30 cellular contexts compared by ENCODE assay signal in the genomic region with DNA sequence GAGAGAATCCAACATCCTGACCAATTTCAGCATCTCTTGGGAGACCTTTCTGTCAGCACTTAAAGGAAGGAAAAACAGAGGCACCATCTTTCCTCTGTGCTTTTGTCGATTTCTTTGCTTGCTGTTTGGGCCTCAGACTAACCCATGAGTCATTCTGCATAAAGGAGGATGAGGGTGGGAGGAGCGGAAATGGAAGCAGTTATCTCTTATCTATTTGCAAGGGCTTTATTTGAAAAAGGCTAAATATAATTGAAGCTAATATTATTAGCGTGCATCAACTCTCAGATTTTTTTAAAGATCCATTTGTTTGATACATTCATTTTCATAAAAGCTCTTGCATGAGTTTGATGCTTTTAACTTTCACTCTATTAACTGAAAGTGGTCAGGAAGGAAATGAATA.
DNase-seq lines count a peak whose midpoint lies in the region; ATAC-seq, FAIRE-seq and TF ChIP-seq lines count a peak whose summit lies in the region.
"Had no signal": no experiment of that assay in that cellular context is flagged by ENCODE, and none has a peak within 500 bp of the region (broad histone marks: within the 10 kb centered on the region; RNA-seq: fewer than 3 reads in every experiment).

No MANE protein-coding gene starts in this region.

- TF ChIP-seq CTCF in SK-N-SH (IDR thresholded peaks at IDR 0.05) (no peak), fibroblast of mammary gland (conservative IDR thresholded peaks at IDR 0.05; ENCODE audit: control insufficient read depth, insufficient read depth, low read depth, low read length) (no peak)

- ATAC-seq in activated CD4-positive, alpha-beta T cell treated with anti-CD3 and anti-CD28 coated beads for 36 hours = no peak
- ATAC-seq: activated CD8-positive, alpha-beta T cell treated with anti-CD3 and anti-CD28 coated beads, Interleukin-2, amount 10 ng/mL, durations not matched to agents 7 days and 5 days; left cardiac atrium; upper lobe of right lung had no signal

- peaks cover 7% of the 10 kb centered on the region for H3K9me3 Mint-ChIP-seq in activated CD4-positive, alpha-beta T cell treated with anti-CD3 and anti-CD28 coated beads for 36 hours (ENCODE audit: low read depth)
- H3K9me3 Mint-ChIP-seq: activated naive CD4-positive, alpha-beta T cell treated with anti-CD3 and anti-CD28 coated beads, Interleukin-2, amount 10 ng/mL, durations not matched to agents 7 days and 5 days; T-helper 1 cell treated with Interleukin-12 subunit alpha and Interleukin-12 subunit beta and Interleukin-4 antibody, amounts not matched to agents 30 μg/mL and 1 μg/mL, for 36 hours had no signal

- H3K4me3 ChIP-seq in H7 (ENCODE audit: insufficient read depth, low read depth, low read length) (no peak overlapping the region), SK-N-SH (ENCODE audit: low read depth in 2 of 2, low read length in 1 of 2) (no peak overlapping the region), fibroblast of mammary gland (ENCODE audit: control insufficient read depth, low read depth, low read length) (no peak overlapping the region)
- H3K4me3 ChIP-seq: adrenal gland, lung, SK-N-MC, skin epidermis, upper lobe of right lung had no signal

- TF ChIP-seq EP300 in SK-N-SH (IDR thresholded peaks at IDR 0.05; ENCODE audit: borderline replicate concordance in 1 of 2, low read depth in 1 of 2, low read length in 1 of 2) = peak; percentile 62 to 96; a peak in 3 of 4 replicates

- H3K27me3 Mint-ChIP-seq in activated CD4-positive, alpha-beta T cell treated with anti-CD3 and anti-CD28 coated beads for 36 hours = peaks cover 6% of the 10 kb centered on the region
- H3K27me3 Mint-ChIP-seq: activated naive CD4-positive, alpha-beta T cell treated with anti-CD3 and anti-CD28 coated beads, Interleukin-2, amount 10 ng/mL, durations not matched to agents 7 days and 5 days had no signal

- no peaks in the 10 kb centered on the region for H3K4me1 Mint-ChIP-seq in activated CD4-positive, alpha-beta T cell treated with anti-CD3 and anti-CD28 coated beads for 36 hours
- H3K4me1 Mint-ChIP-seq: activated naive CD4-positive, alpha-beta T cell treated with anti-CD3 and anti-CD28 coated beads, Interleukin-2, amount 10 ng/mL, durations not matched to agents 7 days and 5 days; immature natural killer cell; nephron had no signal

- no peak overlapping the region for H3K4me3 Mint-ChIP-seq in activated CD4-positive, alpha-beta T cell treated with anti-CD3 and anti-CD28 coated beads for 36 hours
- H3K4me3 Mint-ChIP-seq: activated CD8-positive, alpha-beta T cell treated with anti-CD3 and anti-CD28 coated beads, Interleukin-2, amount 10 ng/mL, durations not matched to agents 7 days and 5 days; activated naive CD4-positive, alpha-beta T cell treated with anti-CD3 and anti-CD28 coated beads, Interleukin-2, amount 10 ng/mL, durations not matched to agents 7 days and 5 days; brain; H9; immature natural killer cell; nephron; T-helper 1 cell treated with Interleukin-12 subunit alpha and Interleukin-12 subunit beta and Interleukin-4 antibody, amounts not matched to agents 30 μg/mL and 1 μg/mL, for 36 hours had no signal

- H3K4me1 ChIP-seq in SK-N-SH (ENCODE audit: control insufficient read depth in 1 of 2, insufficient read depth in 2 of 2, low read depth in 1 of 2, low read length in 1 of 2) = peaks cover 8 to 12% of the 10 kb centered on the region in 2 experiments; a peak in 3 of 4 replicates
- H3K4me1 ChIP-seq: adrenal gland, upper lobe of right lung had no signal

- H2AFZ ChIP-seq in SK-N-SH (ENCODE audit: low read depth) = peak overlapping the region; percentile 76

- H3K36me3 ChIP-seq in H7 (replicated peaks; ENCODE audit: control insufficient read depth, insufficient read depth, low read length) (no peaks in the 10 kb centered on the region), SK-N-SH (replicated peaks in 1 of 2; ENCODE audit: control insufficient read depth in 1 of 2, insufficient read depth in 2 of 2, low read length in 1 of 2) (no peaks in the 10 kb centered on the region)
- H3K36me3 ChIP-seq: adrenal gland, upper lobe of right lung had no signal

- H3F3A ChIP-seq in SK-N-SH (replicated peaks; ENCODE audit: insufficient read depth) = no peaks in the 10 kb centered on the region

- H3K27me3 ChIP-seq in H7 (ENCODE audit: control insufficient read depth, insufficient read depth, low read length) = no peaks in the 10 kb centered on the region
- no peaks in the 10 kb centered on the region for H3K27me3 ChIP-seq in SK-N-SH (ENCODE audit: insufficient read depth)
- H3K27me3 ChIP-seq: adrenal gland, upper lobe of right lung had no signal

- H3K27ac ChIP-seq in SK-N-SH (ENCODE audit: low read depth in 2 of 2, low read length in 1 of 2) = peak overlapping the region; percentile 40 to 99; a peak in 3 of 4 replicates
- H3K27ac ChIP-seq: adrenal gland, SK-N-MC, skin epidermis, upper lobe of right lung had no signal

- intact Hi-C loops in activated CD4-positive, alpha-beta T cell treated with anti-CD3 and anti-CD28 coated beads for 36 hours (cut with DNase I, micrococcal nuclease) = no loop called here

- DNase-seq in A172 (ENCODE audit: low spot score) = peak; percentile 64
- peak; percentile 25 for DNase-seq in H7
- DNase-seq in SK-N-SH = peak; percentile 69
- peak; percentile 6 for DNase-seq in fibroblast of mammary gland (ENCODE audit: low read depth)
- DNase-seq in HCEC 1CT = no peak
- DNase-seq in activated CD4-positive, alpha-beta T cell treated with anti-CD3 and anti-CD28 coated beads for 36 hours = no peak
- no peak for DNase-seq in RCC 7860 (ENCODE audit: low spot score)
- DNase-seq in stimulated activated CD4-positive, alpha-beta T cell treated with anti-CD3 and anti-CD28 coated beads, Interleukin-4, amount 100 ng/mL, for 4 hours = no peak
- DNase-seq: 8988T; activated CD8-positive, alpha-beta T cell treated with anti-CD3 and anti-CD28 coated beads, Interleukin-2, amount 10 ng/mL, durations not matched to agents 7 days and 5 days; activated naive CD4-positive, alpha-beta T cell treated with anti-CD3 and anti-CD28 coated beads, Interleukin-2, amount 10 ng/mL, durations not matched to agents 7 days and 5 days; adrenal gland; Calu3; DMS79; H9; hippocampal formation; immature natural killer cell; IMR-90; left cardiac atrium; NCI-H1048; NCI-H1694 treated with DMSO at 0.1 percent for 48 hours; NCI-H446 treated with DMSO at 0.1 percent for 48 hours; stimulated activated naive CD4-positive, alpha-beta T cell; upper lobe of right lung had no signal

- no peaks in the 10 kb centered on the region for H3K9me2 ChIP-seq in SK-N-SH

- H3K4me2 ChIP-seq in SK-N-SH = peak overlapping the region; percentile 32; the same call in 1 of the 2 replicates

- no peak overlapping the region for H3K27ac Mint-ChIP-seq in activated CD4-positive, alpha-beta T cell treated with anti-CD3 and anti-CD28 coated beads for 36 hours
- H3K27ac Mint-ChIP-seq: activated CD8-positive, alpha-beta T cell treated with anti-CD3 and anti-CD28 coated beads, Interleukin-2, amount 10 ng/mL, durations not matched to agents 7 days and 5 days; activated naive CD4-positive, alpha-beta T cell treated with anti-CD3 and anti-CD28 coated beads, Interleukin-2, amount 10 ng/mL, durations not matched to agents 7 days and 5 days; H9; immature natural killer cell; nephron; T-helper 1 cell treated with Interleukin-12 subunit alpha and Interleukin-12 subunit beta and Interleukin-4 antibody, amounts not matched to agents 30 μg/mL and 1 μg/mL, for 36 hours had no signal

- H4K20me1 ChIP-seq in SK-N-SH (ENCODE audit: insufficient read depth) = no peaks in the 10 kb centered on the region

- POLR2A ChIA-PET in SK-N-SH (lab: Yijun Ruan, JAX) = interaction anchor here (0.8 kb wide), 1 partner anchor 26 kb away, joined by 3 read pairs; no protein-coding TSS in a partner anchor
- POLR2A ChIA-PET in activated CD4-positive, alpha-beta T cell treated with anti-CD3 and anti-CD28 coated beads for 36 hours (lab: Charles Lee) = no interaction called here

- no peak for FAIRE-seq in RCC 7860 (lab: Jason Lieb, UNC)

- H3K36me3 Mint-ChIP-seq in activated CD4-positive, alpha-beta T cell treated with anti-CD3 and anti-CD28 coated beads for 36 hours (ENCODE audit: low read depth) = no peaks in the 10 kb centered on the region
- H3K36me3 Mint-ChIP-seq: activated naive CD4-positive, alpha-beta T cell treated with anti-CD3 and anti-CD28 coated beads, Interleukin-2, amount 10 ng/mL, durations not matched to agents 7 days and 5 days; brain; immature natural killer cell had no signal

- H3K9ac ChIP-seq in SK-N-SH = no peak overlapping the region; the same call in 1 of the 2 replicates

- peak; percentile 35 for TF ChIP-seq RAD21 in SK-N-SH (IDR thresholded peaks at IDR 0.05; ENCODE audit: low read length)

- 8% methylated on average over 3 of the region's 3 CpGs for WGBS in SK-N-SH (ENCODE audit: low lambda C conversion rate)

- no peaks in the 10 kb centered on the region for H3K9me3 ChIP-seq in SK-N-SH
- H3K9me3 ChIP-seq: adrenal gland, upper lobe of right lung had no signal

- CTCF ChIA-PET in SK-N-SH (lab: Yijun Ruan, JAX) = interaction anchor here (0.8 to 1.3 kb wide), 2 partner anchors 26 to 36 kb away, joined by 3 to 4 read pairs; no protein-coding TSS in a partner anchor
- CTCF ChIA-PET in activated CD4-positive, alpha-beta T cell treated with anti-CD3 and anti-CD28 coated beads for 36 hours (lab: Charles Lee) = no interaction called here

- H3K79me2 ChIP-seq in SK-N-SH (ENCODE audit: insufficient read depth) = no peaks in the 10 kb centered on the region

TF ChIP-seq in SK-N-SH, 30 proteins besides CTCF, POLR2A, EP300 and RAD21 (continues in another document):
- TF ChIP-seq JUND (IDR thresholded peaks at IDR 0.05) = peak; percentile 69
- peak; percentile 72; the same call in 1 of the 2 replicates for TF ChIP-seq FOSL2 (IDR thresholded peaks at IDR 0.05; ENCODE audit: borderline replicate concordance, low read depth)
- TF ChIP-seq CHD2 (IDR thresholded peaks at IDR 0.05; ENCODE audit: low read length, partially characterized antibody) = peak; percentile 73
- 0 out of 2 replicates have a peak, but pooled peaks have one; percentile 19 for TF ChIP-seq RXRA (IDR thresholded peaks at IDR 0.05; ENCODE audit: borderline replicate concordance, low read depth)
- peak; percentile 74 for TF ChIP-seq TCF12 (IDR thresholded peaks at IDR 0.05)
- TF ChIP-seq GABPA (IDR thresholded peaks at IDR 0.05; ENCODE audit: low read depth) = no peak
- TF ChIP-seq POLR2AphosphoS5 (IDR thresholded peaks at IDR 0.05; ENCODE audit: low read depth, low read length) = no peak; the same call in 1 of the 2 replicates
- TF ChIP-seq NRF1 (IDR thresholded peaks at IDR 0.05; ENCODE audit: low read depth, low read length) = no peak
- no peak for TF ChIP-seq MEF2A (IDR thresholded peaks at IDR 0.05; ENCODE audit: borderline replicate concordance, low read depth)
- peak; percentile 78 for TF ChIP-seq FOXJ3 (CRISPR knock-in tag; IDR thresholded peaks at IDR 0.05)
- TF ChIP-seq NFIC (IDR thresholded peaks at IDR 0.05; ENCODE audit: borderline replicate concordance) = no peak; the same call in 1 of the 2 replicates
- TF ChIP-seq MXI1 (IDR thresholded peaks at IDR 0.05; ENCODE audit: low read depth, low read length) = peak; percentile 44
- peak; percentile 80; the same call in 1 of the 2 replicates for TF ChIP-seq FOXM1 (IDR thresholded peaks at IDR 0.05; ENCODE audit: low read depth)

Comparison
In these comparisons a context has a peak if more than half of its experiments do, and no peak if none do; other contexts are left out.
1. DNase-seq: peak in A172 (single experiment), H7 (single experiment), SK-N-SH (single experiment) and fibroblast of mammary gland (single experiment); none in HCEC 1CT (single experiment), activated CD4-positive, alpha-beta T cell treated with anti-CD3 and anti-CD28 coated beads for 36 hours (single experiment), RCC 7860 (single experiment) and stimulated activated CD4-positive, alpha-beta T cell treated with anti-CD3 and anti-CD28 coated beads, Interleukin-4, amount 100 ng/mL, for 4 hours (0 of 2).